ENCODE assay signal across 4 cellular contexts in genomic region chr2:73344747-73345146, GRCh38. TPM values are rescaled to one million over a fixed set of nuclear protein-coding genes. Genes with fewer than 3 reads are reported as not detected.
"Had no signal": no experiment of that assay in that cellular context is flagged by ENCODE, and none has a peak within 500 bp of the region (broad histone marks: within the 10 kb centered on the region; RNA-seq: fewer than 3 reads in every experiment).

No MANE protein-coding gene starts in this region.

RNA-seq across cellular contexts. Expression of gene EGR4, which starts 51.4 kb away (rescaled TPM):
- total RNA-seq: HepG2, HT1080, IMR-90, K562 had no signal
